In genomic region chr7:1961776-1962276, GRCh38 we compare ENCODE assay signal across 9 cellular contexts.
DNase-seq lines count a peak whose midpoint lies in the region; FAIRE-seq and TF ChIP-seq lines count a peak whose summit lies in the region.
"Had no signal": no experiment of that assay in that cellular context is flagged by ENCODE, and none has a peak within 500 bp of the region (broad histone marks: within the 10 kb centered on the region; RNA-seq: fewer than 3 reads in every experiment).

No MANE protein-coding gene starts in this region.

- WGBS in lower leg skin, 2 donors, result 77 to 80% methylated on average over 14 of the region's 14 CpGs

- H3K27ac ChIP-seq in astrocyte (ENCODE audit: low read depth, low read length) (peak overlapping the region; percentile 91), vagina (no peak overlapping the region)

- H3K9me3 ChIP-seq in astrocyte (ENCODE audit: insufficient read depth, low read depth, low read length), result peaks cover 12% of the 10 kb centered on the region
- peaks cover 9% of the 10 kb centered on the region for H3K9me3 ChIP-seq in skeletal muscle satellite cell (replicated peaks; ENCODE audit: low read length)
- no peaks in the 10 kb centered on the region for H3K9me3 ChIP-seq in vagina

- no peak overlapping the region for H3K4me3 ChIP-seq in GM12865 (ENCODE audit: low read depth, low read length)
- no peak overlapping the region for H3K4me3 ChIP-seq in astrocyte (ENCODE audit: insufficient read depth, low read depth, low read length)
- H3K4me3 ChIP-seq in skeletal muscle satellite cell (ENCODE audit: low read length), result no peak overlapping the region
- no peak overlapping the region for H3K4me3 ChIP-seq in vagina
- no peak overlapping the region for H3K4me3 ChIP-seq in lower leg skin (ENCODE audit: low read depth, poor library complexity, severe bottlenecking)

- peak overlapping the region; percentile 54 for H3K9ac ChIP-seq in astrocyte (ENCODE audit: low read length)
- H3K9ac ChIP-seq in skeletal muscle satellite cell (ENCODE audit: low read depth, low read length), result peak overlapping the region; percentile 48

- H3K27me3 ChIP-seq in astrocyte (ENCODE audit: insufficient read depth, low read length) (no peaks in the 10 kb centered on the region), skeletal muscle satellite cell (ENCODE audit: control insufficient read depth, insufficient read depth, low read length) (no peaks in the 10 kb centered on the region), vagina (no peaks in the 10 kb centered on the region)

- peaks cover 10% of the 10 kb centered on the region for H3K27me3 Mint-ChIP-seq in astrocyte (ENCODE audit: low read depth, unreplicated experiment)

- no peak overlapping the region for H3K4me2 ChIP-seq in astrocyte (ENCODE audit: low read length)
- H3K4me2 ChIP-seq in skeletal muscle satellite cell (ENCODE audit: low read length), result no peak overlapping the region

- peaks cover 4% of the 10 kb centered on the region for H3K4me1 Mint-ChIP-seq in astrocyte (ENCODE audit: low read depth, unreplicated experiment)

- peaks cover 6% of the 10 kb centered on the region for H3K4me1 ChIP-seq in astrocyte (ENCODE audit: insufficient read depth, low read length)
- H3K4me1 ChIP-seq in skeletal muscle satellite cell (ENCODE audit: control insufficient read depth, insufficient read depth, low read length), result no peaks in the 10 kb centered on the region
- no peaks in the 10 kb centered on the region for H3K4me1 ChIP-seq in vagina

- DNase-seq in GM12865 (ENCODE audit: low read depth), result peak; percentile 79
- DNase-seq in T1000 (lab: John Stamatoyannopoulos, UW), result peak; percentile 91
- DNase-seq in astrocyte (ENCODE audit: low read depth), result peak; percentile 98
- no peak for DNase-seq in vagina (ENCODE audit: extremely low spot score in 2 of 2)
- DNase-seq in OCI-M2 (lab: John Stamatoyannopoulos, UW; ENCODE audit: unreplicated experiment), result no peak
- DNase-seq in mucosa of gallbladder (ENCODE audit: low spot score), result no peak
- DNase-seq in lower leg skin (ENCODE audit: low spot score in 2 of 2), result no peak
- DNase-seq: NCI-H187 treated with DMSO at 0.1 percent for 48 hours had no signal

- no peaks in the 10 kb centered on the region for H3K36me3 ChIP-seq in astrocyte (ENCODE audit: insufficient read depth, low read length)
- peaks cover 8% of the 10 kb centered on the region for H3K36me3 ChIP-seq in skeletal muscle satellite cell (ENCODE audit: insufficient read depth, low read length)
- H3K36me3 ChIP-seq in vagina, result no peaks in the 10 kb centered on the region

- TF ChIP-seq POLR2A in vagina (IDR thresholded peaks at IDR 0.05) (no peak), lower leg skin (IDR thresholded peaks at IDR 0.05) (no peak)

- intact Hi-C loops in vagina (cut with DNase I), result no loop called here
- intact Hi-C loops in lower leg skin (cut with DNase I; ENCODE audit: low total_unique reads), result no loop called here

- H3K27ac Mint-ChIP-seq in astrocyte (ENCODE audit: unreplicated experiment), result peak overlapping the region; percentile 67

- FAIRE-seq in astrocyte (lab: Jason Lieb, UNC), result peak; percentile 97

- H2AFZ ChIP-seq in astrocyte (ENCODE audit: low read depth, low read length), result no peak overlapping the region

- peaks cover 7% of the 10 kb centered on the region for H4K20me1 ChIP-seq in astrocyte (ENCODE audit: insufficient read depth, low read length)

- no peak overlapping the region for H3K4me3 Mint-ChIP-seq in astrocyte (ENCODE audit: unreplicated experiment)

- peaks cover 48% of the 10 kb centered on the region for H3K36me3 Mint-ChIP-seq in astrocyte (ENCODE audit: low read depth, unreplicated experiment)

- TF ChIP-seq CTCF in GM12865 (IDR thresholded peaks at IDR 0.05; ENCODE audit: insufficient read depth, low read depth, low read length, missing control alignments) (no peak), astrocyte (IDR thresholded peaks at IDR 0.05; ENCODE audit: insufficient read depth, low read depth, low read length) (no peak), vagina (IDR thresholded peaks at IDR 0.05) (no peak), lower leg skin (IDR thresholded peaks at IDR 0.05) (no peak)

- H3K79me2 ChIP-seq in astrocyte (ENCODE audit: insufficient read depth, low read length), result no peaks in the 10 kb centered on the region

- peaks cover 22% of the 10 kb centered on the region for H3K9me3 Mint-ChIP-seq in astrocyte (ENCODE audit: unreplicated experiment)

Comparison
In these comparisons a context has a peak if more than half of its experiments do, and no peak if none do; other contexts are left out.
1. DNase-seq: peak in GM12865 (single experiment), T1000 (single experiment) and astrocyte (single experiment); none in vagina (0 of 2), OCI-M2 (single experiment), mucosa of gallbladder (single experiment) and lower leg skin (0 of 2).